10 cellular contexts compared by ENCODE assay signal in genomic region chr19:54676210-54676834, GRCh38. TPM values are rescaled to one million over a fixed set of nuclear protein-coding genes. Genes with fewer than 3 reads are reported as not detected.
DNase-seq lines count a peak whose midpoint lies in the region; ATAC-seq and TF ChIP-seq lines count a peak whose summit lies in the region.
"Not testable (repeated sequence)": the region's sequence is repeated elsewhere in the genome, so short reads cannot be mapped to it uniquely, and the experiment has no call there.
"Had no signal": no experiment of that assay in that cellular context is flagged by ENCODE, and none has a peak within 500 bp of the region (broad histone marks: within the 10 kb centered on the region; RNA-seq: fewer than 3 reads in every experiment).

No MANE protein-coding gene starts in this region.

- in situ Hi-C loops in gastrocnemius medialis (cut with MboI; ENCODE audit: low sequenced_read_pairs in 4 of 4) = not testable (repeated sequence)

- H3K9me3 ChIP-seq in BE2C, gastrocnemius medialis: not testable (repeated sequence)

- not testable (repeated sequence) for TF ChIP-seq POLR2A in gastrocnemius medialis (IDR thresholded peaks at IDR 0.05)

- not testable (repeated sequence) for ATAC-seq in gastrocnemius medialis

- H3K27ac ChIP-seq in gastrocnemius medialis = not testable (repeated sequence)

- DNase-seq in BE2C, gastrocnemius medialis: not testable (repeated sequence)
- DNase-seq in GM12865 (ENCODE audit: low read depth) (peak; percentile 66), NCI-H82 (lab: John Stamatoyannopoulos, UW) (peak; percentile 59), epithelial cell of esophagus (ENCODE audit: low read depth) (peak; percentile 40), kidney tubule cell (ENCODE audit: low spot score) (peak; percentile 33)

- TF ChIP-seq CTCF in BE2C (IDR thresholded peaks at IDR 0.05; ENCODE audit: low read depth, low read length) = peak; percentile 86
- peak; percentile 83 for TF ChIP-seq CTCF in GM12865 (IDR thresholded peaks at IDR 0.05; ENCODE audit: insufficient read depth, low read depth, low read length, missing control alignments)
- TF ChIP-seq CTCF in LNCAP (IDR thresholded peaks at IDR 0.05) = peak; percentile 82
- peak; percentile 67 for TF ChIP-seq CTCF in WI38 (IDR thresholded peaks at IDR 0.05; ENCODE audit: low read depth, low read length)
- TF ChIP-seq CTCF in epithelial cell of esophagus (IDR thresholded peaks at IDR 0.05; ENCODE audit: insufficient read depth, low read depth, low read length, missing control alignments) = peak; percentile 74
- TF ChIP-seq CTCF in gastrocnemius medialis (IDR thresholded peaks at IDR 0.05 in 4 of 5, conservative IDR thresholded peaks at IDR 0.05 in 1 of 5) = peak; percentile 30 to 73 (median 59)

- not testable (repeated sequence) for H3K4me1 ChIP-seq in BE2C, gastrocnemius medialis

- not testable (repeated sequence) for H3K36me3 ChIP-seq in BE2C, gastrocnemius medialis

- H3K27me3 ChIP-seq in BE2C, gastrocnemius medialis: not testable (repeated sequence)

- H3K4me3 ChIP-seq in BE2C (ENCODE audit: low read depth, low read length); GM12865 (ENCODE audit: low read depth, low read length); WI38 (ENCODE audit: low read depth, low read length); epithelial cell of esophagus (ENCODE audit: low read length); gastrocnemius medialis: not testable (repeated sequence)

- intact Hi-C loops in gastrocnemius medialis (cut with DNase I; ENCODE audit: low total_unique reads) = not testable (repeated sequence)

RNA-seq across cellular contexts. Expression of gene LILRB4, which starts 13.5 kb away (rescaled TPM):
- 0.80 TPM for polyA plus RNA-seq in BE2C (2012; ENCODE audit: insufficient read depth, insufficient read length, low read depth)
- total RNA-seq in gastrocnemius medialis = 1 to 10 TPM in 2 of 4 donors, under 1 TPM in 2; 0.24 to 4.0 (median 1.0) TPM
- total RNA-seq: activated T-cell treated with anti-CD3 and anti-CD28 coated beads, Interleukin-2, amount 50 U/mL, for 72 hours had no signal

RNA-seq across cellular contexts. Expression of gene LILRB1, which starts 46.0 kb away (rescaled TPM):
- polyA plus RNA-seq in BE2C (2012; ENCODE audit: insufficient read depth, insufficient read length, low read depth) = not detected
- total RNA-seq in gastrocnemius medialis = under 1 TPM in 2 of 4 donors, not detected in 2; 0.39 to 0.69 TPM

RNA-seq across cellular contexts. Expression of gene KIR3DL3, which starts 47.9 kb away (rescaled TPM):
- not detected for polyA plus RNA-seq in BE2C (2012; ENCODE audit: insufficient read depth, insufficient read length, low read depth)
- total RNA-seq in gastrocnemius medialis = not detected
- total RNA-seq: activated T-cell treated with anti-CD3 and anti-CD28 coated beads, Interleukin-2, amount 50 U/mL, for 72 hours; T-helper 2 cell treated with Interferon-gamma antibody and Interleukin-4, amounts not matched to agents 100 ng/mL and 5 ng/mL, for 36 hours had no signal
